8 cellular contexts compared by ENCODE assay signal in genomic region chr16:19067349-19068236, GRCh38. TPM values are rescaled to one million over a fixed set of nuclear protein-coding genes. Genes with fewer than 3 reads are reported as not detected.
A peak's percentile ranks its signal among the peaks of the same experiment; 100 is the strongest.
DNase-seq lines count a peak whose midpoint lies in the region; ATAC-seq, FAIRE-seq and TF ChIP-seq lines count a peak whose summit lies in the region.

TSS of gene COQ7 (plus strand) at chr16:19067614. CDS start at chr16:19067665, 51 bp downstream.

- H3K4me1 Mint-ChIP-seq in T-cell: peaks cover 6 to 27% (median 20%) of the 10 kb centered on the region in 3 donors

- H3K4me2 ChIP-seq in parathyroid adenoma (ENCODE audit: low read length): peak within 1 kb of the TSS; percentile 82

- H3K4me3 ChIP-seq in cardiac muscle cell (peak within 1 kb of the TSS; percentile 65), parathyroid adenoma (ENCODE audit: low read depth, low read length) (peak within 1 kb of the TSS; percentile 91), tibial nerve (peak within 1 kb of the TSS; percentile 72 to 91 (median 90))

- DNase-seq in GM12891 (ENCODE audit: insufficient read length, low spot score): peak; percentile 91
- peak; percentile 99 for DNase-seq in NCI-H1436 treated with DMSO at 0.1 percent for 48 hours (lab: John Stamatoyannopoulos, UW)
- DNase-seq in T-cell: peak; percentile 94 to 99 (median 98)
- DNase-seq in cardiac muscle cell (ENCODE audit: low read depth in 1 of 2, low spot score in 1 of 2): peak; percentile 99 to 100
- DNase-seq in tibial nerve (ENCODE audit: low spot score in 2 of 2): peak; percentile 96

- H3K36me3 ChIP-seq in cardiac muscle cell (no peaks in the 10 kb centered on the region), parathyroid adenoma (ENCODE audit: control insufficient read depth, insufficient read depth, low read length) (no peaks in the 10 kb centered on the region), tibial nerve (peaks cover 0 to 24% (median 0%) of the 10 kb centered on the region in 3 donors)

- TF ChIP-seq EP300 in tibial nerve (IDR thresholded peaks at IDR 0.05): peak; percentile 89 to 96

- H3K9me3 ChIP-seq in cardiac muscle cell (ENCODE audit: low read depth): no peaks in the 10 kb centered on the region
- H3K9me3 ChIP-seq in parathyroid adenoma (ENCODE audit: control insufficient read depth, low read length): no peaks in the 10 kb centered on the region
- H3K9me3 ChIP-seq in tibial nerve: no peaks in the 10 kb centered on the region

- no peak for TF ChIP-seq CTCF in cardiac muscle cell (IDR thresholded peaks at IDR 0.05; ENCODE audit: low read depth, low read length)
- peak; percentile 13 for TF ChIP-seq CTCF in parathyroid adenoma (IDR thresholded peaks at IDR 0.05)
- peak in 2 of 5 experiments; percentile 20 to 46 for TF ChIP-seq CTCF in tibial nerve (IDR thresholded peaks at IDR 0.05)

- WGBS in adipose tissue, 3 donors: 0% methylated on average over 68 of the region's 68 CpGs
- WGBS in tibial nerve, 2 donors: 0 to 1% methylated on average over 54 to 62 of the region's 68 CpGs

- H3K9me3 Mint-ChIP-seq in T-cell: no peaks in the 10 kb centered on the region

- peak within 1 kb of the TSS; percentile 80 for H2AFZ ChIP-seq in parathyroid adenoma

- H3K27me3 Mint-ChIP-seq in T-cell: no peaks in the 10 kb centered on the region

- POLR2A ChIA-PET in T-cell (lab: Charles Lee): interaction anchor here in 1 of 2 donors (0.6 to 1.0 kb wide), 4 partner anchors 266 to 1668 kb away, joined by 3 to 8 read pairs (median 4); partner anchors contain the start of genes ARL6IP1 and RPS15A

- H3K27ac ChIP-seq in adipose tissue (ENCODE audit: low read depth, low read length) (peak within 1 kb of the TSS; percentile 83), cardiac muscle cell (peak within 1 kb of the TSS; percentile 100), parathyroid adenoma (peak within 1 kb of the TSS; percentile 94), tibial nerve (peak within 1 kb of the TSS; percentile 99 to 100 (median 100))

- TF ChIP-seq POLR2A in GM12891 (IDR thresholded peaks at IDR 0.05; ENCODE audit: low read depth, low read length): peak; percentile 62
- peak; percentile 14 to 62 for TF ChIP-seq POLR2A in tibial nerve (IDR thresholded peaks at IDR 0.05)

- H3K4me3 Mint-ChIP-seq in T-cell: peak within 1 kb of the TSS; percentile 90 to 96 (median 92)

- H3K9ac ChIP-seq in parathyroid adenoma: peak within 1 kb of the TSS; percentile 58

- H3K27me3 ChIP-seq in cardiac muscle cell: no peaks in the 10 kb centered on the region
- H3K27me3 ChIP-seq in parathyroid adenoma (ENCODE audit: control insufficient read depth, insufficient read depth, low read length): no peaks in the 10 kb centered on the region
- H3K27me3 ChIP-seq in tibial nerve: no peaks in the 10 kb centered on the region

- peak within 1 kb of the TSS; percentile 91 to 99 for H3K27ac Mint-ChIP-seq in T-cell

- no peaks in the 10 kb centered on the region for H3K79me2 ChIP-seq in parathyroid adenoma

- H3K36me3 Mint-ChIP-seq in T-cell: peaks cover 9% of the 10 kb centered on the region

- CTCF ChIA-PET in T-cell (lab: Charles Lee): interaction anchor here in 1 of 2 donors (0.5 to 1.2 kb wide), 6 partner anchors 8 to 489 kb away, joined by 3 to 6 read pairs (median 5); partner anchors contain the start of genes ARL6IP1, RPS15A and VPS35L

- H3K4me1 ChIP-seq in cardiac muscle cell (ENCODE audit: low read depth): peaks cover 7% of the 10 kb centered on the region
- H3K4me1 ChIP-seq in parathyroid adenoma: no peaks in the 10 kb centered on the region
- peaks cover 0 to 26% (median 13%) of the 10 kb centered on the region in 4 donors for H3K4me1 ChIP-seq in tibial nerve

- peak; percentile 96 for FAIRE-seq in GM12891 (lab: Jason Lieb, UNC)

- ATAC-seq in HG02840 (IDR thresholded peaks at IDR 0.05; ENCODE audit: low FRiP score, unreplicated experiment) (peak; percentile 93), T-cell (replicated peaks in 1 of 4) (peak; percentile 88 to 95 (median 94))

TF ChIP-seq in GM12891, 5 proteins besides CTCF, POLR2A, EP300 and RAD21:
- TF ChIP-seq SPI1 (IDR thresholded peaks at IDR 0.05; ENCODE audit: low read depth, low read length) (peak; percentile 26; the same call in 1 of the 2 replicates), TAF1 (IDR thresholded peaks at IDR 0.05; ENCODE audit: low read depth, low read length) (no peak), PAX5 (IDR thresholded peaks at IDR 0.05; ENCODE audit: insufficient read depth, low read length, severe bottlenecking) (peak; percentile 51), POLR2AphosphoS5 (IDR thresholded peaks at IDR 0.05; ENCODE audit: low read depth, low read length) (no peak), POU2F2 (IDR thresholded peaks at IDR 0.05; ENCODE audit: low read depth, low read length) (peak; percentile 49; the same call in 1 of the 2 replicates)
TF ChIP-seq in GM12891: peak in this region for 3.

RNA-seq across cellular contexts. Expression of gene COQ7, which starts in this region (rescaled TPM):
- 8.8 TPM for polyA plus RNA-seq in GM12891 (2012; ENCODE audit: low read depth, missing spikeins)
- total RNA-seq in T-cell (10 to 100 TPM; 11.1 to 15.4 (median 14.9) TPM), cardiac muscle cell (36.2 and 50.6 TPM in 2 replicates), tibial nerve (10 to 100 TPM; 12.7 to 19.8 (median 14.2) TPM)
- polyA plus RNA-seq in adipose tissue (10 to 100 TPM in 2 of 3 donors, 1 to 10 TPM in 1; 8.5 to 14.7 (median 10.2) TPM), cardiac muscle cell (28.5 and 38.5 TPM in 2 replicates)

Comparison
In these comparisons a context has a peak if more than half of its experiments do, and no peak if none do; other contexts are left out.
1. Peak in every context shown above with its lines: DNase-seq, ATAC-seq, H3K4me3 ChIP-seq and H3K27ac ChIP-seq.